Comparison of ENCODE assay signal across 10 cellular contexts in genomic region chr7:78213402-78213801, GRCh38.
"Had no signal": no experiment of that assay in that cellular context is flagged by ENCODE, and none has a peak within 500 bp of the region (broad histone marks: within the 10 kb centered on the region; RNA-seq: fewer than 3 reads in every experiment).

No MANE protein-coding gene starts in this region.

- DNase-seq: GM23248, GOT3, H7, H9, HCEC 1CT, HFFc6 had no signal

- H3K4me3 ChIP-seq: GM23248, GM23338, HAP-1 had no signal

- FAIRE-seq: H1, H54 had no signal

- H3K36me3 ChIP-seq: HAP-1 had no signal

- H3K9me3 ChIP-seq: HAP-1 had no signal

- H3K27ac ChIP-seq: GM23248 had no signal

- H3K27ac Mint-ChIP-seq: GM23338, H9, HFFc6 had no signal

- H3K4me3 Mint-ChIP-seq: GM23338, H9, HFFc6 had no signal

- H3K4me1 ChIP-seq: HAP-1 had no signal
